ENCODE assay signal across 31 cellular contexts in the genomic region with DNA sequence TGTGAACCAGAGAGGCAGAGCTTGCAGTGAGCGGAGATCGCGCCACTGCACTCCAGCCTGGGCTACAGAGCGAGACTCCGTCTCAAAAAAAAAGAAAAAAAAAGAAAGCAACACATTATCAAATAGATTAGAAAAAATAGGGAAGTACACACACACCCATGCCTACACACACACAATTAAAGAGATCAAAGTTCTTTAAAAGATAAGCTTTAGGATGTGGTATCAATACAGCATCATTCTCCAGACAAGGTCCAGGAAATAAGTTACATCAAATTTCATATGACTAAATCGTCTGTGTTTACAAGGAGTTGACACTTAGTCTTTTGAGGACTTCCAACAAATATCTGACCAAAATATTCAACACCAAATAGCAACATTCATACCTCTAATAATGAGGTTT.
"Had no signal": no experiment of that assay in that cellular context is flagged by ENCODE, and none has a peak within 500 bp of the region (broad histone marks: within the 10 kb centered on the region; RNA-seq: fewer than 3 reads in every experiment).

No MANE protein-coding gene starts in this region.

- H3K36me3 ChIP-seq: ovary, upper lobe of right lung, uterus had no signal

- H3K36me3 Mint-ChIP-seq: natural killer cell had no signal

- H3K27me3 ChIP-seq: neural progenitor cell, ovary, right lobe of liver, sigmoid colon, spleen, suprapubic skin, testis, tibial artery, transverse colon, upper lobe of right lung, uterus had no signal

- H3K4me1 Mint-ChIP-seq: natural killer cell; nephron; stimulated activated memory B cell treated with anti-CD40 and anti-IgM and Interleukin-4, amounts not matched to agents 10 μg/mL and 1 μg/mL and 100 μg/mL, for 72 hours; stimulated activated naive CD8-positive, alpha-beta T cell treated with anti-CD3 and anti-CD28 coated beads, Interleukin-15, amount 100 ng/mL, for 72 hours had no signal

- H3K4me3 ChIP-seq: neural progenitor cell, ovary, psoas muscle, right lobe of liver, sigmoid colon, smooth muscle cell, spleen, suprapubic skin, testis, tibial artery, transverse colon, upper lobe of right lung, uterus had no signal

- DNase-seq: natural killer cell; occipital lobe; ovary; posterior cingulate gyrus; psoas muscle; right cardiac atrium; right lobe of liver; sigmoid colon; spleen; stimulated activated CD4-positive, alpha-beta T cell treated with anti-CD3 and anti-CD28 coated beads, Interleukin-12 subunit alpha, Interleukin-12 subunit beta, amount 100 ng/mL, for 4 hours; stimulated activated CD4-positive, alpha-beta T cell treated with anti-CD3 and anti-CD28 coated beads, Interleukin-1b, Interleukin-23, amount 100 ng/mL, for 48 hours; stimulated activated CD4-positive, alpha-beta T cell treated with anti-CD3 and anti-CD28 coated beads, Interleukin-4, amount 100 ng/mL, for 1 hour; stimulated activated CD4-positive, alpha-beta T cell treated with anti-CD3 and anti-CD28 coated beads, Interleukin-4, amount 100 ng/mL, for 4 hours; stimulated activated CD8-positive, alpha-beta memory T cell treated with anti-CD3 and anti-CD28 coated beads, Interleukin-4, amount 100 ng/mL, for 48 hours; stimulated activated naive CD4-positive, alpha-beta T cell; stimulated activated naive CD8-positive, alpha-beta T cell treated with anti-CD3 and anti-CD28 coated beads, Interleukin-15, amount 100 ng/mL, for 72 hours; stimulated activated naive CD8-positive, alpha-beta T cell treated with anti-CD3 and anti-CD28 coated beads, Interleukin-15, Interleukin-2, amounts not matched to agents 100 U/mL and 50 U/mL, for 24 hours; substantia nigra; testis; tibial artery; transverse colon; upper lobe of right lung; uterus had no signal

- ATAC-seq: natural killer cell; psoas muscle; right cardiac atrium; right lobe of liver; stimulated activated memory B cell treated with anti-CD40 and anti-IgM and Interleukin-4, amounts not matched to agents 10 μg/mL and 1 μg/mL and 100 μg/mL, for 72 hours; stimulated activated naive CD8-positive, alpha-beta T cell treated with anti-CD3 and anti-CD28 coated beads, Interleukin-15, amount 100 ng/mL, for 72 hours; stimulated activated naive CD8-positive, alpha-beta T cell treated with anti-CD3 and anti-CD28 coated beads, Interleukin-15, Interleukin-2, amounts not matched to agents 100 U/mL and 50 U/mL, for 24 hours; upper lobe of right lung had no signal

- H3K9me3 Mint-ChIP-seq: natural killer cell; neural progenitor cell; stimulated activated memory B cell treated with anti-CD40 and anti-IgM and Interleukin-4, amounts not matched to agents 10 μg/mL and 1 μg/mL and 100 μg/mL, for 72 hours; stimulated activated naive CD8-positive, alpha-beta T cell treated with anti-CD3 and anti-CD28 coated beads, Interleukin-15, amount 100 ng/mL, for 72 hours; type B pancreatic cell had no signal

- H3K4me3 Mint-ChIP-seq: natural killer cell; nephron; neural progenitor cell; stimulated activated memory B cell treated with anti-CD40 and anti-IgM and Interleukin-4, amounts not matched to agents 10 μg/mL and 1 μg/mL and 100 μg/mL, for 72 hours; stimulated activated naive CD8-positive, alpha-beta T cell treated with anti-CD3 and anti-CD28 coated beads, Interleukin-15, amount 100 ng/mL, for 72 hours; type B pancreatic cell had no signal

- H3K27ac ChIP-seq: ovary, parathyroid adenoma, psoas muscle, right lobe of liver, sigmoid colon, spleen, suprapubic skin, testis, tibial artery, transverse colon, upper lobe of right lung, uterus had no signal

- H3K4me1 ChIP-seq: parathyroid adenoma, psoas muscle, right lobe of liver, sigmoid colon, spleen, suprapubic skin, testis, tibial artery, transverse colon, upper lobe of right lung, uterus had no signal

- H3K27ac Mint-ChIP-seq: natural killer cell; nephron; neural progenitor cell; progenitor cell of endocrine pancreas; stimulated activated memory B cell treated with anti-CD40 and anti-IgM and Interleukin-4, amounts not matched to agents 10 μg/mL and 1 μg/mL and 100 μg/mL, for 72 hours; stimulated activated naive CD8-positive, alpha-beta T cell treated with anti-CD3 and anti-CD28 coated beads, Interleukin-15, amount 100 ng/mL, for 72 hours; type B pancreatic cell had no signal

- H3K27me3 Mint-ChIP-seq: progenitor cell of endocrine pancreas; stimulated activated memory B cell treated with anti-CD40 and anti-IgM and Interleukin-4, amounts not matched to agents 10 μg/mL and 1 μg/mL and 100 μg/mL, for 72 hours; stimulated activated naive CD8-positive, alpha-beta T cell treated with anti-CD3 and anti-CD28 coated beads, Interleukin-15, amount 100 ng/mL, for 72 hours; type B pancreatic cell had no signal

- H3K9me3 ChIP-seq: ovary, psoas muscle, right lobe of liver, sigmoid colon, spleen, suprapubic skin, testis, tibial artery, transverse colon, upper lobe of right lung, uterus had no signal
